Comparison of ENCODE assay signal across 20 cellular contexts in genomic region chr20:10793741-10794140, GRCh38.
DNase-seq lines count a peak whose midpoint lies in the region; ATAC-seq lines count a peak whose summit lies in the region.
"Had no signal": no experiment of that assay in that cellular context is flagged by ENCODE, and none has a peak within 500 bp of the region (broad histone marks: within the 10 kb centered on the region; RNA-seq: fewer than 3 reads in every experiment).

No MANE protein-coding gene starts in this region.

- H3K4me1 Mint-ChIP-seq in activated naive CD8-positive, alpha-beta T cell treated with anti-CD3 and anti-CD28 coated beads, Interleukin-2, amount 50 U/mL, for 24 hours: no peaks in the 10 kb centered on the region

- no peak overlapping the region for H3K4me3 ChIP-seq in neuron (ENCODE audit: low read length)
- H3K4me3 ChIP-seq: ascending aorta, GM12878, thoracic aorta had no signal

- DNase-seq in NCI-H1092 (lab: John Stamatoyannopoulos, UW): peak; percentile 78
- peak; percentile 38 for DNase-seq in NCI-H2081 treated with DMSO at 0.1 percent for 48 hours (lab: John Stamatoyannopoulos, UW)
- peak; percentile 41 for DNase-seq in astrocyte of the hippocampus (ENCODE audit: low read depth, low spot score)
- DNase-seq in activated naive CD8-positive, alpha-beta T cell treated with anti-CD3 and anti-CD28 coated beads, Interleukin-2, amount 50 U/mL, for 24 hours: no peak
- no peak for DNase-seq in GF-D8 (lab: John Stamatoyannopoulos, UW)
- DNase-seq in NCI-H1694 (lab: John Stamatoyannopoulos, UW): no peak
- DNase-seq: activated CD4-positive, alpha-beta T cell treated with anti-CD3 and anti-CD28 coated beads, Interleukin-2, amount 50 U/mL, for 1 hour; activated naive CD4-positive, alpha-beta T cell treated with anti-CD3 and anti-CD28 coated beads for 36 hours; foreskin fibroblast; GDM1; hippocampal formation; stimulated activated CD4-positive, alpha-beta T cell treated with anti-CD3 and anti-CD28 coated beads, Interleukin-12 subunit alpha, Interleukin-12 subunit beta, amount 100 ng/mL, for 4 hours had no signal

- H3K27me3 Mint-ChIP-seq in activated naive CD8-positive, alpha-beta T cell treated with anti-CD3 and anti-CD28 coated beads, Interleukin-2, amount 50 U/mL, for 24 hours: peaks cover 5% of the 10 kb centered on the region

- H3K9me3 ChIP-seq in neuron (ENCODE audit: low read length): no peaks in the 10 kb centered on the region
- H3K9me3 ChIP-seq: ascending aorta, thoracic aorta had no signal

- no peak overlapping the region for H3K4me3 Mint-ChIP-seq in activated naive CD8-positive, alpha-beta T cell treated with anti-CD3 and anti-CD28 coated beads, Interleukin-2, amount 50 U/mL, for 24 hours
- H3K4me3 Mint-ChIP-seq: activated naive CD4-positive, alpha-beta T cell treated with anti-CD3 and anti-CD28 coated beads for 36 hours; natural killer cell treated with Interleukin-12 subunit alpha and Interleukin-12 subunit beta and Interleukin-15 and Interleukin-18, amount 100 ng/mL, for 72 hours had no signal

- H3K36me3 Mint-ChIP-seq in activated naive CD8-positive, alpha-beta T cell treated with anti-CD3 and anti-CD28 coated beads, Interleukin-2, amount 50 U/mL, for 24 hours (ENCODE audit: low read depth): no peaks in the 10 kb centered on the region
- H3K36me3 Mint-ChIP-seq: natural killer cell treated with Interleukin-12 subunit alpha and Interleukin-12 subunit beta and Interleukin-15 and Interleukin-18, amount 100 ng/mL, for 72 hours had no signal

- H3K27me3 ChIP-seq in neuron (ENCODE audit: insufficient read depth, low read length): no peaks in the 10 kb centered on the region
- H3K27me3 ChIP-seq: ascending aorta had no signal

- ATAC-seq in activated naive CD8-positive, alpha-beta T cell treated with anti-CD3 and anti-CD28 coated beads, Interleukin-2, amount 50 U/mL, for 24 hours: no peak
- no peak for ATAC-seq in GM18868 (IDR thresholded peaks at IDR 0.05; ENCODE audit: unreplicated experiment)
- ATAC-seq: GM12878; HepG2; natural killer cell treated with Interleukin-12 subunit alpha and Interleukin-12 subunit beta and Interleukin-15 and Interleukin-18, amount 100 ng/mL, for 72 hours; Right ventricle myocardium inferior had no signal

- peak overlapping the region; percentile 32 for H2AFZ ChIP-seq in neuron (ENCODE audit: low read depth, low read length)

- peaks cover 16% of the 10 kb centered on the region for H3K4me1 ChIP-seq in neuron (ENCODE audit: insufficient read depth, low read length)
- H3K4me1 ChIP-seq: ascending aorta had no signal

- H3K9me3 Mint-ChIP-seq in activated naive CD8-positive, alpha-beta T cell treated with anti-CD3 and anti-CD28 coated beads, Interleukin-2, amount 50 U/mL, for 24 hours: no peaks in the 10 kb centered on the region

- H3K27ac Mint-ChIP-seq in activated naive CD8-positive, alpha-beta T cell treated with anti-CD3 and anti-CD28 coated beads, Interleukin-2, amount 50 U/mL, for 24 hours: no peak overlapping the region
- H3K27ac Mint-ChIP-seq: activated naive CD4-positive, alpha-beta T cell treated with anti-CD3 and anti-CD28 coated beads for 36 hours; natural killer cell treated with Interleukin-12 subunit alpha and Interleukin-12 subunit beta and Interleukin-15 and Interleukin-18, amount 100 ng/mL, for 72 hours had no signal

- H3K36me3 ChIP-seq in neuron (ENCODE audit: insufficient read depth, low read length): no peaks in the 10 kb centered on the region
- H3K36me3 ChIP-seq: ascending aorta, thoracic aorta had no signal

Comparison
In these comparisons a context has a peak if more than half of its experiments do, and no peak if none do; other contexts are left out.
1. DNase-seq: peak in NCI-H1092 (single experiment), NCI-H2081 treated with DMSO at 0.1 percent for 48 hours (single experiment) and astrocyte of the hippocampus (single experiment); none in activated naive CD8-positive, alpha-beta T cell treated with anti-CD3 and anti-CD28 coated beads, Interleukin-2, amount 50 U/mL, for 24 hours (single experiment), GF-D8 (single experiment) and NCI-H1694 (single experiment).